ENCODE assay signal across 1 cellular context in genomic region chr5:56012281-56012963, GRCh38.
A peak's percentile ranks its signal among the peaks of the same experiment; 100 is the strongest.
TF ChIP-seq lines count a peak whose summit lies in the region.

No MANE protein-coding gene starts in this region.

TF ChIP-seq in HepG2, 621 proteins besides CTCF, POLR2A, EP300 and RAD21 (continued from another document and continues in another):
- no peak for TF ChIP-seq HMGXB4 (CRISPR knock-in tag; IDR thresholded peaks at IDR 0.05; ENCODE audit: borderline replicate concordance in 1 of 2, low read depth in 1 of 2)
- no peak for TF ChIP-seq ZNF720 (CRISPR knock-in tag; IDR thresholded peaks at IDR 0.05)
- TF ChIP-seq RAD51 (IDR thresholded peaks at IDR 0.05; ENCODE audit: borderline replicate concordance): no peak
- TF ChIP-seq MAX (IDR thresholded peaks at IDR 0.05): peak; percentile 92
- TF ChIP-seq IKZF4 (CRISPR knock-in tag; IDR thresholded peaks at IDR 0.05; ENCODE audit: borderline replicate concordance, low read depth, not compliant biosample characterization): no peak
- TF ChIP-seq MAF1 (CRISPR knock-in tag; IDR thresholded peaks at IDR 0.05; ENCODE audit: borderline replicate concordance): no peak
- peak; percentile 60; the same call in 1 of the 2 replicates for TF ChIP-seq ESRRA (CRISPR knock-in tag; IDR thresholded peaks at IDR 0.05; ENCODE audit: low read depth)
- no peak for TF ChIP-seq PLSCR1 (CRISPR knock-in tag; IDR thresholded peaks at IDR 0.05; ENCODE audit: borderline replicate concordance)
- no peak for TF ChIP-seq HDAC6 (IDR thresholded peaks at IDR 0.05; ENCODE audit: low read depth, low read length)
- TF ChIP-seq SNAPC5 (CRISPR knock-in tag; IDR thresholded peaks at IDR 0.05; ENCODE audit: borderline replicate concordance): no peak
- TF ChIP-seq, protein P1, sequence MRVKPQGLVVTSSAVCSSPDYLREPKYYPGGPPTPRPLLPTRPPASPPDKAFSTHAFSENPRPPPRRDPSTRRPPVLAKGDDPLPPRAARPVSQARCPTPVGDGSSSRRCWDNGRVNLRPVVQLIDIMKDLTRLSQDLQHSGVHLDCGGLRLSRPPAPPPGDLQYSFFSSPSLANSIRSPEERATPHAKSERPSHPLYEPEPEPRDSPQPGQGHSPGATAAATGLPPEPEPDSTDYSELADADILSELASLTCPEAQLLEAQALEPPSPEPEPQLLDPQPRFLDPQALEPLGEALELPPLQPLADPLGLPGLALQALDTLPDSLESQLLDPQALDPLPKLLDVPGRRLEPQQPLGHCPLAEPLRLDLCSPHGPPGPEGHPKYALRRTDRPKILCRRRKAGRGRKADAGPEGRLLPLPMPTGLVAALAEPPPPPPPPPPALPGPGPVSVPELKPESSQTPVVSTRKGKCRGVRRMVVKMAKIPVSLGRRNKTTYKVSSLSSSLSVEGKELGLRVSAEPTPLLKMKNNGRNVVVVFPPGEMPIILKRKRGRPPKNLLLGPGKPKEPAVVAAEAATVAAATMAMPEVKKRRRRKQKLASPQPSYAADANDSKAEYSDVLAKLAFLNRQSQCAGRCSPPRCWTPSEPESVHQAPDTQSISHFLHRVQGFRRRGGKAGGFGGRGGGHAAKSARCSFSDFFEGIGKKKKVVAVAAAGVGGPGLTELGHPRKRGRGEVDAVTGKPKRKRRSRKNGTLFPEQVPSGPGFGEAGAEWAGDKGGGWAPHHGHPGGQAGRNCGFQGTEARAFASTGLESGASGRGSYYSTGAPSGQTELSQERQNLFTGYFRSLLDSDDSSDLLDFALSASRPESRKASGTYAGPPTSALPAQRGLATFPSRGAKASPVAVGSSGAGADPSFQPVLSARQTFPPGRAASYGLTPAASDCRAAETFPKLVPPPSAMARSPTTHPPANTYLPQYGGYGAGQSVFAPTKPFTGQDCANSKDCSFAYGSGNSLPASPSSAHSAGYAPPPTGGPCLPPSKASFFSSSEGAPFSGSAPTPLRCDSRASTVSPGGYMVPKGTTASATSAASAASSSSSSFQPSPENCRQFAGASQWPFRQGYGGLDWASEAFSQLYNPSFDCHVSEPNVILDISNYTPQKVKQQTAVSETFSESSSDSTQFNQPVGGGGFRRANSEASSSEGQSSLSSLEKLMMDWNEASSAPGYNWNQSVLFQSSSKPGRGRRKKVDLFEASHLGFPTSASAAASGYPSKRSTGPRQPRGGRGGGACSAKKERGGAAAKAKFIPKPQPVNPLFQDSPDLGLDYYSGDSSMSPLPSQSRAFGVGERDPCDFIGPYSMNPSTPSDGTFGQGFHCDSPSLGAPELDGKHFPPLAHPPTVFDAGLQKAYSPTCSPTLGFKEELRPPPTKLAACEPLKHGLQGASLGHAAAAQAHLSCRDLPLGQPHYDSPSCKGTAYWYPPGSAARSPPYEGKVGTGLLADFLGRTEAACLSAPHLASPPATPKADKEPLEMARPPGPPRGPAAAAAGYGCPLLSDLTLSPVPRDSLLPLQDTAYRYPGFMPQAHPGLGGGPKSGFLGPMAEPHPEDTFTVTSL (CRISPR knock-in tag; IDR thresholded peaks at IDR 0.05; ENCODE audit: borderline replicate concordance): peak; percentile 34; the same call in 1 of the 2 replicates
- no peak for TF ChIP-seq ZNF790 (CRISPR knock-in tag; IDR thresholded peaks at IDR 0.05; ENCODE audit: borderline replicate concordance)
- no peak for TF ChIP-seq ZNF550 (CRISPR knock-in tag; IDR thresholded peaks at IDR 0.05; ENCODE audit: borderline replicate concordance)
- no peak for TF ChIP-seq ELK4 (CRISPR knock-in tag; IDR thresholded peaks at IDR 0.05; ENCODE audit: borderline replicate concordance)
- TF ChIP-seq, protein P2, sequence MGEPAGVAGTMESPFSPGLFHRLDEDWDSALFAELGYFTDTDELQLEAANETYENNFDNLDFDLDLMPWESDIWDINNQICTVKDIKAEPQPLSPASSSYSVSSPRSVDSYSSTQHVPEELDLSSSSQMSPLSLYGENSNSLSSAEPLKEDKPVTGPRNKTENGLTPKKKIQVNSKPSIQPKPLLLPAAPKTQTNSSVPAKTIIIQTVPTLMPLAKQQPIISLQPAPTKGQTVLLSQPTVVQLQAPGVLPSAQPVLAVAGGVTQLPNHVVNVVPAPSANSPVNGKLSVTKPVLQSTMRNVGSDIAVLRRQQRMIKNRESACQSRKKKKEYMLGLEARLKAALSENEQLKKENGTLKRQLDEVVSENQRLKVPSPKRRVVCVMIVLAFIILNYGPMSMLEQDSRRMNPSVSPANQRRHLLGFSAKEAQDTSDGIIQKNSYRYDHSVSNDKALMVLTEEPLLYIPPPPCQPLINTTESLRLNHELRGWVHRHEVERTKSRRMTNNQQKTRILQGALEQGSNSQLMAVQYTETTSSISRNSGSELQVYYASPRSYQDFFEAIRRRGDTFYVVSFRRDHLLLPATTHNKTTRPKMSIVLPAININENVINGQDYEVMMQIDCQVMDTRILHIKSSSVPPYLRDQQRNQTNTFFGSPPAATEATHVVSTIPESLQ (CRISPR knock-in tag; conservative IDR thresholded peaks at IDR 0.05): no peak
- TF ChIP-seq NCOR1 (IDR thresholded peaks at IDR 0.05; ENCODE audit: borderline replicate concordance, low read length): peak; percentile 45; the same call in 1 of the 2 replicates
- no peak for TF ChIP-seq HNRNPK (IDR thresholded peaks at IDR 0.05; ENCODE audit: low read depth, low read length, poor library complexity, severe bottlenecking)
- TF ChIP-seq MTF1 (CRISPR knock-in tag; IDR thresholded peaks at IDR 0.05): no peak
- TF ChIP-seq ZNF234 (CRISPR knock-in tag; conservative IDR thresholded peaks at IDR 0.05): no peak
- TF ChIP-seq, protein P3, sequence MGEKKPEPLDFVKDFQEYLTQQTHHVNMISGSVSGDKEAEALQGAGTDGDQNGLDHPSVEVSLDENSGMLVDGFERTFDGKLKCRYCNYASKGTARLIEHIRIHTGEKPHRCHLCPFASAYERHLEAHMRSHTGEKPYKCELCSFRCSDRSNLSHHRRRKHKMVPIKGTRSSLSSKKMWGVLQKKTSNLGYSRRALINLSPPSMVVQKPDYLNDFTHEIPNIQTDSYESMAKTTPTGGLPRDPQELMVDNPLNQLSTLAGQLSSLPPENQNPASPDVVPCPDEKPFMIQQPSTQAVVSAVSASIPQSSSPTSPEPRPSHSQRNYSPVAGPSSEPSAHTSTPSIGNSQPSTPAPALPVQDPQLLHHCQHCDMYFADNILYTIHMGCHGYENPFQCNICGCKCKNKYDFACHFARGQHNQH (CRISPR knock-in tag; IDR thresholded peaks at IDR 0.05): peak; percentile 64
- TF ChIP-seq RELA (CRISPR knock-in tag; IDR thresholded peaks at IDR 0.05): no peak
- TF ChIP-seq, protein P4, sequence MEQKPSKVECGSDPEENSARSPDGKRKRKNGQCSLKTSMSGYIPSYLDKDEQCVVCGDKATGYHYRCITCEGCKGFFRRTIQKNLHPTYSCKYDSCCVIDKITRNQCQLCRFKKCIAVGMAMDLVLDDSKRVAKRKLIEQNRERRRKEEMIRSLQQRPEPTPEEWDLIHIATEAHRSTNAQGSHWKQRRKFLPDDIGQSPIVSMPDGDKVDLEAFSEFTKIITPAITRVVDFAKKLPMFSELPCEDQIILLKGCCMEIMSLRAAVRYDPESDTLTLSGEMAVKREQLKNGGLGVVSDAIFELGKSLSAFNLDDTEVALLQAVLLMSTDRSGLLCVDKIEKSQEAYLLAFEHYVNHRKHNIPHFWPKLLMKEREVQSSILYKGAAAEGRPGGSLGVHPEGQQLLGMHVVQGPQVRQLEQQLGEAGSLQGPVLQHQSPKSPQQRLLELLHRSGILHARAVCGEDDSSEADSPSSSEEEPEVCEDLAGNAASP (CRISPR knock-in tag; IDR thresholded peaks at IDR 0.05; ENCODE audit: borderline replicate concordance): no peak
- TF ChIP-seq, protein P5, sequence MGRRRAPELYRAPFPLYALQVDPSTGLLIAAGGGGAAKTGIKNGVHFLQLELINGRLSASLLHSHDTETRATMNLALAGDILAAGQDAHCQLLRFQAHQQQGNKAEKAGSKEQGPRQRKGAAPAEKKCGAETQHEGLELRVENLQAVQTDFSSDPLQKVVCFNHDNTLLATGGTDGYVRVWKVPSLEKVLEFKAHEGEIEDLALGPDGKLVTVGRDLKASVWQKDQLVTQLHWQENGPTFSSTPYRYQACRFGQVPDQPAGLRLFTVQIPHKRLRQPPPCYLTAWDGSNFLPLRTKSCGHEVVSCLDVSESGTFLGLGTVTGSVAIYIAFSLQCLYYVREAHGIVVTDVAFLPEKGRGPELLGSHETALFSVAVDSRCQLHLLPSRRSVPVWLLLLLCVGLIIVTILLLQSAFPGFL (CRISPR knock-in tag; IDR thresholded peaks at IDR 0.05): no peak
- TF ChIP-seq ERF (CRISPR knock-in tag; IDR thresholded peaks at IDR 0.05): peak; percentile 68; the same call in 1 of the 2 replicates
- 0 out of 2 replicates have a peak, but pooled peaks have one; percentile 36 for TF ChIP-seq MBD4 (IDR thresholded peaks at IDR 0.05; ENCODE audit: borderline replicate concordance, low read length)
- TF ChIP-seq SMARCC2 (IDR thresholded peaks at IDR 0.05): no peak
- TF ChIP-seq, protein P6, sequence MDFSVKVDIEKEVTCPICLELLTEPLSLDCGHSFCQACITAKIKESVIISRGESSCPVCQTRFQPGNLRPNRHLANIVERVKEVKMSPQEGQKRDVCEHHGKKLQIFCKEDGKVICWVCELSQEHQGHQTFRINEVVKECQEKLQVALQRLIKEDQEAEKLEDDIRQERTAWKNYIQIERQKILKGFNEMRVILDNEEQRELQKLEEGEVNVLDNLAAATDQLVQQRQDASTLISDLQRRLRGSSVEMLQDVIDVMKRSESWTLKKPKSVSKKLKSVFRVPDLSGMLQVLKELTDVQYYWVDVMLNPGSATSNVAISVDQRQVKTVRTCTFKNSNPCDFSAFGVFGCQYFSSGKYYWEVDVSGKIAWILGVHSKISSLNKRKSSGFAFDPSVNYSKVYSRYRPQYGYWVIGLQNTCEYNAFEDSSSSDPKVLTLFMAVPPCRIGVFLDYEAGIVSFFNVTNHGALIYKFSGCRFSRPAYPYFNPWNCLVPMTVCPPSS (IDR thresholded peaks at IDR 0.05): no peak
- TF ChIP-seq ETV5 (CRISPR knock-in tag; IDR thresholded peaks at IDR 0.05; ENCODE audit: borderline replicate concordance): peak; percentile 83; the same call in 1 of the 2 replicates
- TF ChIP-seq MEF2D (CRISPR knock-in tag; IDR thresholded peaks at IDR 0.05): peak; percentile 57
- no peak for TF ChIP-seq ZNF24 (IDR thresholded peaks at IDR 0.05)
- TF ChIP-seq SIX1 (CRISPR knock-in tag; IDR thresholded peaks at IDR 0.05; ENCODE audit: borderline replicate concordance): peak; percentile 88
- TF ChIP-seq POGZ (CRISPR knock-in tag; IDR thresholded peaks at IDR 0.05): peak; percentile 64; the same call in 1 of the 2 replicates
- TF ChIP-seq TFDP1 (CRISPR knock-in tag; IDR thresholded peaks at IDR 0.05; ENCODE audit: borderline replicate concordance): peak; percentile 90
- no peak for TF ChIP-seq ZNF747 (CRISPR knock-in tag; IDR thresholded peaks at IDR 0.05; ENCODE audit: borderline replicate concordance)
- peak; percentile 80; the same call in 1 of the 2 replicates for TF ChIP-seq ZSCAN9 (CRISPR knock-in tag; IDR thresholded peaks at IDR 0.05; ENCODE audit: borderline replicate concordance)
- TF ChIP-seq, protein P7, sequence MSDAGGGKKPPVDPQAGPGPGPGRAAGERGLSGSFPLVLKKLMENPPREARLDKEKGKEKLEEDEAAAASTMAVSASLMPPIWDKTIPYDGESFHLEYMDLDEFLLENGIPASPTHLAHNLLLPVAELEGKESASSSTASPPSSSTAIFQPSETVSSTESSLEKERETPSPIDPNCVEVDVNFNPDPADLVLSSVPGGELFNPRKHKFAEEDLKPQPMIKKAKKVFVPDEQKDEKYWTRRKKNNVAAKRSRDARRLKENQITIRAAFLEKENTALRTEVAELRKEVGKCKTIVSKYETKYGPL (CRISPR knock-in tag; IDR thresholded peaks at IDR 0.05): no peak
